12 cellular contexts compared by ENCODE assay signal in genomic region chrX:110851780-110852179, GRCh38. TPM values are rescaled to one million over a fixed set of nuclear protein-coding genes. Genes with fewer than 3 reads are reported as not detected.
A peak's percentile ranks its signal among the peaks of the same experiment; 100 is the strongest.
DNase-seq lines count a peak whose midpoint lies in the region; ATAC-seq lines count a peak whose summit lies in the region.
"Had no signal": no experiment of that assay in that cellular context is flagged by ENCODE, and none has a peak within 500 bp of the region (broad histone marks: within the 10 kb centered on the region; RNA-seq: fewer than 3 reads in every experiment).

No MANE protein-coding gene starts in this region.

- DNase-seq in EH (ENCODE audit: low read depth), result peak; percentile 33
- DNase-seq in SJCRH30, result peak; percentile 7 to 26
- peak; percentile 24 for DNase-seq in iPS-NIHi7 (ENCODE audit: extremely low spot score)
- no peak for DNase-seq in SHP77 treated with DMSO at 0.1 percent for 48 hours (lab: John Stamatoyannopoulos, UW)
- no peak for DNase-seq in putamen (ENCODE audit: low spot score)
- DNase-seq in GM19238 (ENCODE audit: insufficient read length, low spot score), result no peak
- DNase-seq: activated B cell treated with CpG ODN at 0.5 μM for 24 hours; activated T-cell treated with anti-CD3 and anti-CD28 coated beads, Interleukin-2, amount 50 U/mL, for 48 hours; caudate nucleus; stimulated activated CD4-positive, alpha-beta T cell treated with anti-CD3 and anti-CD28 coated beads, Interleukin-4, amount 100 ng/mL, for 4 hours had no signal

- H3K27ac ChIP-seq in SJCRH30, result no peak overlapping the region

- H3K4me3 ChIP-seq in SJCRH30, result no peak overlapping the region

- no peaks in the 10 kb centered on the region for H3K36me3 ChIP-seq in SJCRH30

- H3K27me3 ChIP-seq in SJCRH30, result no peaks in the 10 kb centered on the region

- ATAC-seq in HG02759 (IDR thresholded peaks at IDR 0.05; ENCODE audit: unreplicated experiment), result peak; percentile 43
- ATAC-seq in GM21526 (IDR thresholded peaks at IDR 0.05; ENCODE audit: low FRiP score, unreplicated experiment), result no peak

- no peaks in the 10 kb centered on the region for H3K9me3 ChIP-seq in SJCRH30 (replicated peaks)

- H3K4me1 ChIP-seq in SJCRH30, result 0 out of 2 replicates have a peak, but pooled peaks cover 4% of the 10 kb centered on the region

RNA-seq across cellular contexts. Expression of gene CHRDL1, which starts 56.2 kb away (rescaled TPM):
- 2.2 and 2.7 TPM in 2 replicates for total RNA-seq in SJCRH30 (2014; rRNA removed; shearing (Covaris generic))
- total RNA-seq: activated B cell treated with CpG ODN at 0.5 μM for 24 hours had no signal

Comparison
In these comparisons a context has a peak if more than half of its experiments do, and no peak if none do; other contexts are left out.
1. DNase-seq: peak in EH (single experiment), SJCRH30 (2 of 2) and iPS-NIHi7 (single experiment); none in SHP77 treated with DMSO at 0.1 percent for 48 hours (single experiment), putamen (single experiment) and GM19238 (single experiment).